31 cellular contexts compared by ENCODE assay signal in the genomic region with DNA sequence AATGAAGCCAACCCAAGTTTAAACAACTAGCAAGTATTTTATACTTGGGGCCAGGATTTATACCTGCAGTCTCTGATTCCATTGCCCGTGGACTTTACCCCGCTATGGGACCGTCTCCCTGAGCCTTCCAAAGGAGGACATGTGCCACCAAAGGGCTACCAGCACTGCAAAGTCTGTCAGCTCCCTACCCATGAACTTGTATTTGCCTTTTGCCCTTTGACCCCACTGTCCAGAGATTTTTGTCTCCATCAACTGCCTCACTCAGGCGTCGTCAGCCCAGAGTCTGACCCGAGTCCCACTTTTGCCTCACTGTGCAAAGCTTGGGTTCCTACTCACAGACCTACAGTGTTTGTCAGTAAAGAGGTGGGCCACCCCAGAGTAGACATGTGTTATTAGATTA.
"Had no signal": no experiment of that assay in that cellular context is flagged by ENCODE, and none has a peak within 500 bp of the region (broad histone marks: within the 10 kb centered on the region; RNA-seq: fewer than 3 reads in every experiment).

No MANE protein-coding gene starts in this region.

- DNase-seq: activated CD4-positive, alpha-beta T cell treated with anti-CD3 and anti-CD28 coated beads, Interleukin-2, amount 10 ng/mL, durations not matched to agents 24 days and 14 days; activated CD4-positive, alpha-beta T cell treated with anti-CD3 and anti-CD28 coated beads, Interleukin-2, amount 50 U/mL, for 4 hours; activated CD8-positive, alpha-beta T cell treated with anti-CD3 and anti-CD28 coated beads for 36 hours; activated gamma-delta T cell treated with Interleukin-2 at 50 U/mL for 16 hours; activated naive CD4-positive, alpha-beta T cell treated with anti-CD3 and anti-CD28 coated beads for 36 hours; activated T-cell treated with anti-CD3 and anti-CD28 coated beads, Interleukin-2, amount 50 U/mL, for 24 hours; anterior cingulate cortex; brain microvascular endothelial cell; central memory CD4-positive, alpha-beta T cell; IMR-90; Karpas-422; KBM-7; NCI-H1048; NCI-H1105 treated with DMSO at 0.1 percent for 48 hours; NCI-H1436; NCI-H1694 treated with DMSO at 0.1 percent for 48 hours; NCI-H2029; NCI-H2171; NCI-H510A; NCI-H526; NCI-H748 treated with DMSO at 0.1 percent for 48 hours; NK-92 treated with Interleukin-12 subunit alpha and Interleukin-12 subunit beta, amount 100 ng/mL, for 24 hours; PC-3; SIG-M5; T-cell; T-helper 2 cell; T-helper 9 cell; WERI-Rb-1 had no signal

- H3K9me3 Mint-ChIP-seq: activated CD4-positive, alpha-beta T cell treated with anti-CD3 and anti-CD28 coated beads, Interleukin-2, amount 10 ng/mL, durations not matched to agents 24 days and 14 days; activated CD8-positive, alpha-beta T cell treated with anti-CD3 and anti-CD28 coated beads for 36 hours; activated naive CD4-positive, alpha-beta T cell treated with anti-CD3 and anti-CD28 coated beads for 36 hours; activated T-cell treated with anti-CD3 and anti-CD28 coated beads, Interleukin-2, amount 50 U/mL, for 24 hours; T-cell had no signal

- ATAC-seq: activated CD8-positive, alpha-beta T cell treated with anti-CD3 and anti-CD28 coated beads for 36 hours; PC-3; Right ventricle myocardium inferior; SK-N-SH treated with all-trans-retinoic acid at 6 μM for 48 hours; T-cell had no signal

- H3K27ac Mint-ChIP-seq: activated CD4-positive, alpha-beta T cell treated with anti-CD3 and anti-CD28 coated beads, Interleukin-2, amount 10 ng/mL, durations not matched to agents 24 days and 14 days; activated CD8-positive, alpha-beta T cell treated with anti-CD3 and anti-CD28 coated beads for 36 hours; activated naive CD4-positive, alpha-beta T cell treated with anti-CD3 and anti-CD28 coated beads for 36 hours; activated T-cell treated with anti-CD3 and anti-CD28 coated beads, Interleukin-2, amount 50 U/mL, for 24 hours; T-cell had no signal

- H3K36me3 ChIP-seq: brain microvascular endothelial cell, WERI-Rb-1 had no signal

- H3K36me3 Mint-ChIP-seq: T-cell had no signal

- H3K27me3 ChIP-seq: brain microvascular endothelial cell had no signal

- H3K27ac ChIP-seq: brain microvascular endothelial cell, RWPE1, WERI-Rb-1 had no signal

- H3K4me1 Mint-ChIP-seq: activated CD4-positive, alpha-beta T cell treated with anti-CD3 and anti-CD28 coated beads, Interleukin-2, amount 10 ng/mL, durations not matched to agents 24 days and 14 days; T-cell had no signal

- H3K27me3 Mint-ChIP-seq: activated CD4-positive, alpha-beta T cell treated with anti-CD3 and anti-CD28 coated beads, Interleukin-2, amount 10 ng/mL, durations not matched to agents 24 days and 14 days; activated CD8-positive, alpha-beta T cell treated with anti-CD3 and anti-CD28 coated beads for 36 hours; activated T-cell treated with anti-CD3 and anti-CD28 coated beads, Interleukin-2, amount 50 U/mL, for 24 hours; T-cell had no signal

- H3K4me3 Mint-ChIP-seq: activated CD4-positive, alpha-beta T cell treated with anti-CD3 and anti-CD28 coated beads, Interleukin-2, amount 10 ng/mL, durations not matched to agents 24 days and 14 days; activated CD8-positive, alpha-beta T cell treated with anti-CD3 and anti-CD28 coated beads for 36 hours; activated naive CD4-positive, alpha-beta T cell treated with anti-CD3 and anti-CD28 coated beads for 36 hours; activated T-cell treated with anti-CD3 and anti-CD28 coated beads, Interleukin-2, amount 50 U/mL, for 24 hours; T-cell had no signal
